In genomic region chr10:118754556-118755423, GRCh38 we compare ENCODE assay signal across 1 cellular context.
TF ChIP-seq lines count a peak whose summit lies in the region.

Gene CACUL1 (minus strand): TSS chr10:118754970. CDS start chr10:118754762, 208 bp downstream.

TF ChIP-seq in HepG2, 621 proteins besides CTCF, POLR2A, EP300 and RAD21 (continued from another document and continues in another):
- TF ChIP-seq PRDM10 (CRISPR knock-in tag; IDR thresholded peaks at IDR 0.05; ENCODE audit: low read depth) (no peak), HDAC2 (CRISPR knock-in tag; IDR thresholded peaks at IDR 0.05) (no peak; the same call in 1 of the 2 replicates), GFI1 (CRISPR knock-in tag; IDR thresholded peaks at IDR 0.05; ENCODE audit: borderline replicate concordance) (peak; percentile 58; the same call in 1 of the 2 replicates), HMGXB3 (CRISPR knock-in tag; IDR thresholded peaks at IDR 0.05; ENCODE audit: borderline replicate concordance) (peak; percentile 61; the same call in 1 of the 2 replicates), ZFAT (CRISPR knock-in tag; conservative IDR thresholded peaks at IDR 0.05) (no peak), ZHX1 (CRISPR knock-in tag; IDR thresholded peaks at IDR 0.05; ENCODE audit: low read depth) (no peak), ZNF7 (CRISPR knock-in tag; IDR thresholded peaks at IDR 0.05) (no peak), SETDB1 (CRISPR knock-in tag; IDR thresholded peaks at IDR 0.05; ENCODE audit: borderline replicate concordance) (no peak), PTBP1 (IDR thresholded peaks at IDR 0.05; ENCODE audit: low read depth, low read length, poor library complexity, severe bottlenecking) (no peak), TMF1 (CRISPR knock-in tag; IDR thresholded peaks at IDR 0.05; ENCODE audit: low read depth) (0 out of 2 replicates have a peak, but pooled peaks have one; percentile 17), FOSL1 (CRISPR knock-in tag; IDR thresholded peaks at IDR 0.05; ENCODE audit: borderline replicate concordance) (peak; percentile 73; the same call in 1 of the 2 replicates), SUZ12 (IDR thresholded peaks at IDR 0.05; ENCODE audit: low read depth, low read length) (no peak), RFX3 (CRISPR knock-in tag; IDR thresholded peaks at IDR 0.05) (peak; percentile 96), ZNF570 (CRISPR knock-in tag; IDR thresholded peaks at IDR 0.05; ENCODE audit: borderline replicate concordance) (no peak), ATF3 (CRISPR knock-in tag; IDR thresholded peaks at IDR 0.05) (peak; percentile 13; the same call in 1 of the 2 replicates), RCOR2 (CRISPR knock-in tag; IDR thresholded peaks at IDR 0.05) (no peak), ZFP36L1 (CRISPR knock-in tag; IDR thresholded peaks at IDR 0.05) (no peak), NR0B2 (CRISPR knock-in tag; IDR thresholded peaks at IDR 0.05) (0 out of 2 replicates have a peak, but pooled peaks have one; percentile 35), MXI1 (IDR thresholded peaks at IDR 0.05; ENCODE audit: borderline replicate concordance, low read depth, low read length) (peak; percentile 94), HOXA7 (CRISPR knock-in tag; IDR thresholded peaks at IDR 0.05) (no peak), LRRFIP1 (CRISPR knock-in tag; conservative IDR thresholded peaks at IDR 0.05) (no peak), ZKSCAN8 (CRISPR knock-in tag; IDR thresholded peaks at IDR 0.05; ENCODE audit: borderline replicate concordance) (no peak), CC2D1A (CRISPR knock-in tag; IDR thresholded peaks at IDR 0.05) (no peak), ATAD3A (CRISPR knock-in tag; IDR thresholded peaks at IDR 0.05) (no peak), ZBTB1 (CRISPR knock-in tag; IDR thresholded peaks at IDR 0.05; ENCODE audit: borderline replicate concordance) (no peak), ZNF672 (CRISPR knock-in tag; IDR thresholded peaks at IDR 0.05) (no peak), ZNF30 (CRISPR knock-in tag; IDR thresholded peaks at IDR 0.05) (no peak), NR2C2 (CRISPR knock-in tag; IDR thresholded peaks at IDR 0.05; ENCODE audit: borderline replicate concordance) (peak; percentile 78; the same call in 1 of the 2 replicates), NFYC (CRISPR knock-in tag; IDR thresholded peaks at IDR 0.05) (peak; percentile 44; the same call in 1 of the 2 replicates), AHDC1 (CRISPR knock-in tag; IDR thresholded peaks at IDR 0.05; ENCODE audit: borderline replicate concordance) (no peak), CBX2 (IDR thresholded peaks at IDR 0.05; ENCODE audit: low read depth, low read length) (no peak), CBX2 (CRISPR knock-in tag; IDR thresholded peaks at IDR 0.05; ENCODE audit: low read depth) (no peak), ZNF280B (CRISPR knock-in tag; IDR thresholded peaks at IDR 0.05; ENCODE audit: borderline replicate concordance) (no peak)
